In genomic region chr16:85077576-85078125, GRCh38 we compare ENCODE assay signal across 23 cellular contexts. TPM values are rescaled to one million over a fixed set of nuclear protein-coding genes. Genes with fewer than 3 reads are reported as not detected.
DNase-seq lines count a peak whose midpoint lies in the region; ATAC-seq, FAIRE-seq and TF ChIP-seq lines count a peak whose summit lies in the region.
"Had no signal": no experiment of that assay in that cellular context is flagged by ENCODE, and none has a peak within 500 bp of the region (broad histone marks: within the 10 kb centered on the region; RNA-seq: fewer than 3 reads in every experiment).

No MANE protein-coding gene starts in this region.

- no peaks in the 10 kb centered on the region for H3K9me3 ChIP-seq in breast epithelium
- no peaks in the 10 kb centered on the region for H3K9me3 ChIP-seq in H9 (ENCODE audit: control insufficient read depth, low read depth, low read length)
- H3K9me3 ChIP-seq in H1 (ENCODE audit: insufficient read depth in 2 of 2, low read depth in 1 of 2, low read length in 1 of 2): no peaks in the 10 kb centered on the region
- H3K9me3 ChIP-seq in osteoblast (ENCODE audit: low read depth, low read length): no peaks in the 10 kb centered on the region
- no peaks in the 10 kb centered on the region for H3K9me3 ChIP-seq in upper lobe of left lung
- H3K9me3 ChIP-seq: BE2C had no signal

- H2BK15ac ChIP-seq in H9 (ENCODE audit: low read depth, low read length) (no peak overlapping the region), H1 (ENCODE audit: low read length) (peak overlapping the region; percentile 29; the same call in 1 of the 2 replicates)

- no peak for TF ChIP-seq EP300 in H1 (IDR thresholded peaks at IDR 0.05; ENCODE audit: borderline replicate concordance in 1 of 2, low read depth in 2 of 2, low read length in 2 of 2)
- TF ChIP-seq EP300 in upper lobe of left lung (IDR thresholded peaks at IDR 0.05): no peak

- H3K4me2 ChIP-seq in H9 (ENCODE audit: insufficient read depth, insufficient read length, low read length) (no peak overlapping the region), H1 (ENCODE audit: insufficient read depth in 1 of 2, low read depth in 2 of 2, low read length in 2 of 2) (no peak overlapping the region), osteoblast (ENCODE audit: insufficient read depth, low read length) (no peak overlapping the region)

- H3K9ac ChIP-seq in H9 (ENCODE audit: extremely low read depth, insufficient read length, low read length) (no peak overlapping the region), H1 (replicated peaks in 1 of 4; ENCODE audit: extremely low read depth in 1 of 4, low read depth in 3 of 4, low read length in 3 of 4) (no peak overlapping the region)

- H2BK5ac ChIP-seq in H9 (ENCODE audit: insufficient read length, low read length) (no peak overlapping the region), H1 (ENCODE audit: low read depth, low read length) (no peak overlapping the region)

- H3K79me2 ChIP-seq in H9 (ENCODE audit: insufficient read depth, low read length) (no peaks in the 10 kb centered on the region), H1 (ENCODE audit: control insufficient read depth in 1 of 2, insufficient read depth in 2 of 2, low read length in 2 of 2) (no peaks in the 10 kb centered on the region), osteoblast (ENCODE audit: insufficient read depth, low read length) (no peaks in the 10 kb centered on the region)

- H3K18ac ChIP-seq in H9 (ENCODE audit: insufficient read length, low read depth, low read length): no peak overlapping the region
- no peak overlapping the region for H3K18ac ChIP-seq in H1 (ENCODE audit: extremely low read depth, low read length)

- no CpG with 5 or more reads among the region's 16 CpGs for WGBS in H9 (ENCODE audit: extremely low coverage, insufficient read length, low lambda C conversion rate)
- WGBS in H1 (ENCODE audit: extremely low coverage in 1 of 2, insufficient coverage in 1 of 2, insufficient read length in 1 of 2, insufficient replicate concordance in 2 of 2, low coverage in 1 of 2, low lambda C conversion rate in 2 of 2, missing lambda C conversion rate in 1 of 2), 2 experiments: 86% methylated on average over 16 of the region's 16 CpGs; no CpG with 5 or more reads in 1 of the 2 experiments
- 82 to 94% methylated on average over 12 to 16 of the region's 16 CpGs for WGBS in upper lobe of left lung, 2 donors

- POLR2A ChIA-PET in MCF 10A (lab: Yijun Ruan, JAX) (no interaction called here), H1 (lab: Charles Lee; ENCODE audit: partially characterized antibody) (no interaction called here)

- BruUV-seq in MCF 10A (replicated peaks; lab: Mats Ljungman, UMichigan): no TSS peak

- H3K9me3 Mint-ChIP-seq in MCF 10A (ENCODE audit: unreplicated experiment) (no peaks in the 10 kb centered on the region), H9 (no peaks in the 10 kb centered on the region)
- H3K9me3 Mint-ChIP-seq: CD4-positive, alpha-beta memory T cell had no signal

- H3K23me2 ChIP-seq in H9 (ENCODE audit: insufficient read length, low read depth, low read length, poor library complexity, severe bottlenecking): peaks cover 3% of the 10 kb centered on the region
- H3K23me2 ChIP-seq in H1 (ENCODE audit: low read depth, low read length): peaks cover 2% of the 10 kb centered on the region; the same call in 1 of the 2 replicates

- H2BK20ac ChIP-seq in H9 (ENCODE audit: low read depth, low read length, poor library complexity, severe bottlenecking) (no peak overlapping the region), H1 (ENCODE audit: low read length) (peak overlapping the region; percentile 72; the same call in 1 of the 2 replicates)

- H3K23ac ChIP-seq in H9 (ENCODE audit: insufficient read length, low read depth, low read length): no peak overlapping the region
- H3K23ac ChIP-seq in H1 (ENCODE audit: insufficient read length): no peak overlapping the region

- H4K20me1 ChIP-seq in H9 (ENCODE audit: control insufficient read depth, insufficient read depth, insufficient read length) (no peaks in the 10 kb centered on the region), H1 (replicated peaks in 1 of 2; ENCODE audit: control insufficient read depth in 1 of 2, insufficient read depth in 2 of 2, low read length in 2 of 2) (no peaks in the 10 kb centered on the region), osteoblast (ENCODE audit: insufficient read depth, low read length) (no peaks in the 10 kb centered on the region)

- H3T11ph ChIP-seq in H9 (ENCODE audit: low read length): no peak overlapping the region

- H4K91ac ChIP-seq in H9 (ENCODE audit: insufficient read length, low read depth, low read length) (no peak overlapping the region), H1 (replicated peaks; ENCODE audit: insufficient read length, low read length) (no peak overlapping the region)

- H3K4me3 Mint-ChIP-seq in MCF 10A (ENCODE audit: unreplicated experiment) (no peak overlapping the region), H9 (no peak overlapping the region)
- H3K4me3 Mint-ChIP-seq: CD14-positive monocyte; CD4-positive, alpha-beta memory T cell had no signal

- no peak overlapping the region for H2BK12ac ChIP-seq in H9 (ENCODE audit: insufficient read length, low read depth, low read length)
- H2BK12ac ChIP-seq in H1 (ENCODE audit: low read depth, low read length): no peak overlapping the region

- H4K5ac ChIP-seq in H9 (ENCODE audit: insufficient read length, low read depth, low read length) (no peak overlapping the region), H1 (ENCODE audit: insufficient read length, low read depth, low read length) (no peak overlapping the region)

- H3K27ac ChIP-seq in breast epithelium (no peak overlapping the region), H9 (ENCODE audit: insufficient read length, low read depth, low read length) (no peak overlapping the region), H1 (ENCODE audit: low read depth, low read length) (no peak overlapping the region), osteoblast (ENCODE audit: low read depth, low read length) (no peak overlapping the region), upper lobe of left lung (no peak overlapping the region)

- H3K79me1 ChIP-seq in H9 (ENCODE audit: insufficient read depth, low read depth, low read length, poor library complexity, severe bottlenecking) (no peaks in the 10 kb centered on the region), H1 (ENCODE audit: low read depth, low read length) (no peaks in the 10 kb centered on the region)

- intact Hi-C loops in MCF 10A (cut with micrococcal nuclease): no loop called here
- intact Hi-C loops in breast epithelium (cut with DNase I; ENCODE audit: low total_unique reads): no loop called here

- H3K4me1 ChIP-seq in breast epithelium (no peaks in the 10 kb centered on the region), H9 (ENCODE audit: insufficient read depth, low read length) (no peaks in the 10 kb centered on the region; the same call in 1 of the 2 replicates), H1 (replicated peaks in 1 of 4; ENCODE audit: control insufficient read depth in 3 of 4, insufficient read depth in 4 of 4, low read length in 3 of 4) (peaks cover 6 to 33% (median 20%) of the 10 kb centered on the region in 4 experiments), osteoblast (ENCODE audit: insufficient read depth, low read length) (no peaks in the 10 kb centered on the region), upper lobe of left lung (peaks cover 0 to 3% (median 2%) of the 10 kb centered on the region in 4 donors)

- no peak for TF ChIP-seq RAD21 in H1 (IDR thresholded peaks at IDR 0.05 in 1 of 2, conservative IDR thresholded peaks at IDR 0.05 in 1 of 2; ENCODE audit: low read depth in 2 of 2, low read length in 2 of 2)

- TF ChIP-seq CTCF in MCF 10A (IDR thresholded peaks at IDR 0.05; ENCODE audit: unreplicated experiment) (no peak), breast epithelium (IDR thresholded peaks at IDR 0.05) (no peak), H9 (conservative IDR thresholded peaks at IDR 0.05) (no peak), H1 (IDR thresholded peaks at IDR 0.05; ENCODE audit: control extremely low read depth in 1 of 3, insufficient read depth in 1 of 3, low read depth in 1 of 3, low read length in 3 of 3) (no peak), osteoblast (IDR thresholded peaks at IDR 0.05; ENCODE audit: extremely low read depth, low read depth, low read length) (no peak), upper lobe of left lung (IDR thresholded peaks at IDR 0.05) (no peak)

- H3K4me1 Mint-ChIP-seq in MCF 10A (ENCODE audit: insufficient read depth, unreplicated experiment): no peaks in the 10 kb centered on the region
- H3K4me1 Mint-ChIP-seq in H9: peaks cover 39 to 42% of the 10 kb centered on the region in 2 experiments

- no peak overlapping the region for H2AK5ac ChIP-seq in H9 (ENCODE audit: insufficient read length, low read length)
- no peak overlapping the region for H2AK5ac ChIP-seq in H1 (ENCODE audit: low read depth, low read length)

- H3K27ac Mint-ChIP-seq in MCF 10A (ENCODE audit: low read depth, unreplicated experiment): peak overlapping the region; percentile 8
- no peak overlapping the region for H3K27ac Mint-ChIP-seq in H9
- H3K27ac Mint-ChIP-seq: CD4-positive, alpha-beta memory T cell had no signal

- H3K36me3 ChIP-seq in breast epithelium: no peaks in the 10 kb centered on the region
- peaks cover 0 to 3% (median 0%) of the 10 kb centered on the region in 4 experiments; a peak in 1 of 8 replicates for H3K36me3 ChIP-seq in H1 (ENCODE audit: control insufficient read depth in 2 of 4, insufficient read depth in 4 of 4, low read length in 3 of 4)
- peaks cover 24% of the 10 kb centered on the region for H3K36me3 ChIP-seq in osteoblast (ENCODE audit: insufficient read depth, low read length)
- H3K36me3 ChIP-seq in upper lobe of left lung: peaks cover 4 to 78% (median 39%) of the 10 kb centered on the region in 4 donors
- H3K36me3 ChIP-seq: BE2C had no signal

- H4K8ac ChIP-seq in H9 (replicated peaks; ENCODE audit: insufficient read length, low read depth, low read length) (no peak overlapping the region), H1 (ENCODE audit: extremely low read depth, insufficient read depth, low read length) (no peak overlapping the region; the same call in 1 of the 2 replicates)

- CTCF ChIA-PET in MCF 10A (lab: Yijun Ruan, JAX) (interaction anchor here (0.7 kb wide), 1 partner anchor 64 kb away, joined by 3 read pairs; no protein-coding TSS in a partner anchor), H1 (lab: Charles Lee; ENCODE audit: partially characterized antibody) (interaction anchor here (0.7 to 2.1 kb wide), 5 partner anchors 8 to 181 kb away, joined by 3 to 14 read pairs (median 3); no protein-coding TSS in a partner anchor)

- FAIRE-seq in H1 (lab: Jason Lieb, UNC): no peak
- FAIRE-seq: A204.1, GM12892, GM18507, HTR-8/SVneo had no signal

- peaks cover 12% of the 10 kb centered on the region for H3K36me3 Mint-ChIP-seq in MCF 10A (ENCODE audit: insufficient read depth, unreplicated experiment)
- H3K36me3 Mint-ChIP-seq in H9 (ENCODE audit: insufficient read depth in 1 of 3, low read depth in 3 of 3): peaks cover 1 to 18% (median 10%) of the 10 kb centered on the region in 3 experiments; a peak in 5 of 7 replicates

- H3K56ac ChIP-seq in H9 (ENCODE audit: insufficient read length, low read depth, low read length): no peak overlapping the region
- H3K56ac ChIP-seq in H1 (replicated peaks; ENCODE audit: insufficient read length, low read depth, low read length): no peak overlapping the region

- H3K27me3 ChIP-seq in breast epithelium (no peaks in the 10 kb centered on the region), H9 (ENCODE audit: insufficient read depth, low read length) (peaks cover 11% of the 10 kb centered on the region; the same call in 1 of the 2 replicates), H1 (replicated peaks in 1 of 4; ENCODE audit: control insufficient read depth in 3 of 4, extremely low read depth in 1 of 4, insufficient read depth in 3 of 4, low read length in 3 of 4) (peaks cover 0 to 45% (median 33%) of the 10 kb centered on the region in 4 experiments; a peak in 6 of 7 replicates), osteoblast (ENCODE audit: insufficient read depth, low read length) (no peaks in the 10 kb centered on the region), upper lobe of left lung (no peaks in the 10 kb centered on the region)
- H3K27me3 ChIP-seq: BE2C had no signal

- ATAC-seq in upper lobe of left lung (ENCODE audit: low FRiP score in 2 of 2): no peak

- H3K27me3 Mint-ChIP-seq in MCF 10A (ENCODE audit: insufficient read depth, unreplicated experiment) (no peaks in the 10 kb centered on the region), H9 (ENCODE audit: low read depth) (peaks cover 76% of the 10 kb centered on the region)
- H3K27me3 Mint-ChIP-seq: CD4-positive, alpha-beta memory T cell had no signal

- TF ChIP-seq POLR2A in breast epithelium (IDR thresholded peaks at IDR 0.05): no peak
- TF ChIP-seq POLR2A in H1 (IDR thresholded peaks at IDR 0.05; ENCODE audit: control extremely low read depth in 1 of 2, low read depth in 2 of 2, low read length in 2 of 2): no peak
- no peak for TF ChIP-seq POLR2A in upper lobe of left lung (IDR thresholded peaks at IDR 0.05)

- H2AFZ ChIP-seq in H9 (ENCODE audit: low read length): no peak overlapping the region
- no peak overlapping the region for H2AFZ ChIP-seq in H1 (ENCODE audit: low read length)
- no peak overlapping the region for H2AFZ ChIP-seq in osteoblast (ENCODE audit: low read length)

- H3K4me3 ChIP-seq in breast epithelium: no peak overlapping the region
- no peak overlapping the region for H3K4me3 ChIP-seq in H1 (ENCODE audit: extremely low read depth in 1 of 4, insufficient read depth in 2 of 4, low read depth in 3 of 4, low read length in 4 of 4)
- H3K4me3 ChIP-seq in osteoblast (ENCODE audit: insufficient read depth, low read length): no peak overlapping the region
- no peak overlapping the region for H3K4me3 ChIP-seq in upper lobe of left lung

- H2BK120ac ChIP-seq in H9 (ENCODE audit: low read depth, low read length, poor library complexity, severe bottlenecking) (no peak overlapping the region), H1 (replicated peaks; ENCODE audit: low read depth, low read length) (no peak overlapping the region)

- H3K4ac ChIP-seq in H9 (ENCODE audit: low read depth, low read length): no peak overlapping the region
- no peak overlapping the region for H3K4ac ChIP-seq in H1 (replicated peaks; ENCODE audit: insufficient read length, low read depth, low read length)

- no peak for DNase-seq in MCF 10A (ENCODE audit: unreplicated experiment)
- no peak for DNase-seq in breast epithelium (ENCODE audit: low spot score in 2 of 2)
- no peak for DNase-seq in H9
- DNase-seq in H1 (ENCODE audit: low read depth in 1 of 2, low spot score in 2 of 2): no peak
- DNase-seq in osteoblast (ENCODE audit: insufficient read length, low spot score, missing footprints): peak; percentile 65
- DNase-seq in SHP77 treated with DMSO at 0.1 percent for 48 hours (lab: John Stamatoyannopoulos, UW): no peak
- no peak for DNase-seq in upper lobe of left lung
- DNase-seq in NCI-H524 (lab: John Stamatoyannopoulos, UW): no peak
- DNase-seq: ACHN; BE2C; CD4-positive, alpha-beta memory T cell; DMS153; DMS79; GDM1; GOT3; IMR-90; KBM-7 had no signal

- H3K14ac ChIP-seq in H9 (ENCODE audit: insufficient read depth, low read length): peak overlapping the region; percentile 39; the same call in 1 of the 2 replicates
- H3K14ac ChIP-seq in H1 (ENCODE audit: insufficient read length): no peak overlapping the region

RNA-seq across cellular contexts. Expression of gene CIBAR2, which starts 34.6 kb away (rescaled TPM):
- total RNA-seq in MCF 10A (2022) (not detected in 2 replicates), breast epithelium (not detected), H9 (2021) (not detected in 2 replicates), osteoblast (under 0.01 TPM in 1 of 2 replicates, not detected in the other), upper lobe of left lung (10 to 100 TPM in 3 of 6 donors, 1 to 10 TPM in 2, under 1 TPM in 1; 0.40 to 35.6 (median 9.9) TPM)
- total RNA-seq in H1 (2021; fragmentation: NEBNext Ultra II Directional; extraction: Animal tissue kit (Norgen Biotek cat#: 25700)): not detected in 2 replicates
- 0.06 and 0.18 TPM in 2 replicates for polyA plus RNA-seq in H1 (2011; rRNA removed)
- 0.12 TPM for polyA plus RNA-seq in H1 (2011; cell fraction: cytosol; rRNA removed)
- polyA plus RNA-seq in H1 (2011; cell fraction: nucleus; rRNA removed): 0.23 TPM
- polyA plus RNA-seq in H1 (2012, experiment 1 of 2): 0.15 to 0.29 TPM in 2 of 4 replicates, not detected in the others
- polyA plus RNA-seq in H1 (2012, experiment 2 of 2): 0.42 TPM
- polyA plus RNA-seq in H1 (2013, experiment 1 of 2): 0.06 TPM
- 0.02 TPM for polyA plus RNA-seq in H1 (2013, experiment 2 of 2)
- 0.17 TPM in 1 of 2 replicates, not detected in the other for polyA minus RNA-seq in H1 (2011; rRNA and poly(A)+ RNA removed)
- not detected for polyA minus RNA-seq in H1 (2011; cell fraction: cytosol; rRNA and poly(A)+ RNA removed)
- not detected for polyA minus RNA-seq in H1 (2011; cell fraction: nucleus; rRNA and poly(A)+ RNA removed)
- total RNA-seq: CD4-positive, alpha-beta memory T cell; Daoy had no signal
- polyA plus RNA-seq: CD14-positive monocyte; CD4-positive, alpha-beta memory T cell had no signal

RNA-seq across cellular contexts. Expression of gene KIAA0513, which starts 50.1 kb away (rescaled TPM):
- total RNA-seq in MCF 10A (2022) (4.2 and 4.9 TPM in 2 replicates), breast epithelium (10 to 100 TPM in 2 of 3 donors, 1 to 10 TPM in 1; 7.6 to 16.2 (median 10.8) TPM), H9 (2021) (3.8 and 4.7 TPM in 2 replicates), osteoblast (34.5 and 35.1 TPM in 2 replicates), upper lobe of left lung (10 to 100 TPM; 21.6 to 77.5 (median 37.9) TPM)
- 5.8 and 6.1 TPM in 2 replicates for total RNA-seq in H1 (2021; fragmentation: NEBNext Ultra II Directional; extraction: Animal tissue kit (Norgen Biotek cat#: 25700))
- polyA plus RNA-seq in H1 (2011; rRNA removed): 2.1 and 3.6 TPM in 2 replicates
- polyA plus RNA-seq in H1 (2011; cell fraction: cytosol; rRNA removed): 2.9 TPM
- polyA plus RNA-seq in H1 (2011; cell fraction: nucleus; rRNA removed): 4.0 TPM
- 3.0 to 5.0 TPM (median 4.1 TPM) in 4 replicates for polyA plus RNA-seq in H1 (2012, experiment 1 of 2)
- polyA plus RNA-seq in H1 (2012, experiment 2 of 2): 8.6 TPM
- polyA plus RNA-seq in H1 (2013, experiment 1 of 2): 3.0 TPM
- 3.0 TPM for polyA plus RNA-seq in H1 (2013, experiment 2 of 2)
- 7.2 and 7.6 TPM in 2 replicates for polyA minus RNA-seq in H1 (2011; rRNA and poly(A)+ RNA removed)
- 2.6 TPM for polyA minus RNA-seq in H1 (2011; cell fraction: cytosol; rRNA and poly(A)+ RNA removed)
- polyA minus RNA-seq in H1 (2011; cell fraction: nucleus; rRNA and poly(A)+ RNA removed): 3.6 TPM
